8 cellular contexts compared by ENCODE assay signal in the genomic region with DNA sequence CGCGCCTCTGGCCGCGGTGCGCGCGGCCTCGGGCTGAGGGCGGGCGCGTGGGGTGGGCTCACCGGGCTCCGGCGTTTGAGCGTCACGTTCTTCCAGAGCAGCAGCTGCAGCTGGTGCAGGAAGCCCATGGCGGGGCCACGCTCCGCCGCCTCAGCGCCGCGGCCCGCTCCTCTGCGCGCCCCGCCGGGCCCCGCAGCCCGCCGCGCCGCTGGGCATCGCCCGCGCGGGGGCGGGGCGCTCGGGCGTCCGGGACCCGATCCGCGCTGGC. TPM values are rescaled to one million over a fixed set of nuclear protein-coding genes. Genes with fewer than 3 reads are reported as not detected.
DNase-seq lines count a peak whose midpoint lies in the region; ATAC-seq and TF ChIP-seq lines count a peak whose summit lies in the region.

TSS of gene ABCA2 (minus strand) at position 225 of the 268 bp plus-strand sequence. CDS start at position 128, 97 bp downstream.

- H3K9ac ChIP-seq in MM.1S (ENCODE audit: low read length): no peak within 1 kb of the TSS

- H3K9me3 ChIP-seq in BE2C (no peaks in the 10 kb centered on the region), MM.1S (replicated peaks; ENCODE audit: insufficient read depth, low read length) (no peaks in the 10 kb centered on the region), mucosa of descending colon (no peaks in the 10 kb centered on the region), vagina (no peaks in the 10 kb centered on the region)

- H4K20me1 ChIP-seq in MM.1S (ENCODE audit: insufficient read depth, low read length): no peaks in the 10 kb centered on the region

- H3K36me3 Mint-ChIP-seq in dendritic cell treated with granulocyte-macrophage colony-stimulating factor and Interleukin-4, amounts not matched to agents 40 ng/mL and 50 ng/mL, for 4 days (ENCODE audit: low read depth): peaks cover 16% of the 10 kb centered on the region

- peaks cover 8% of the 10 kb centered on the region for H3K27me3 Mint-ChIP-seq in dendritic cell treated with granulocyte-macrophage colony-stimulating factor and Interleukin-4, amounts not matched to agents 40 ng/mL and 50 ng/mL, for 4 days

- H3K4me1 ChIP-seq in BE2C: peaks cover 24% of the 10 kb centered on the region
- peaks cover 12% of the 10 kb centered on the region for H3K4me1 ChIP-seq in MM.1S (ENCODE audit: low read length)
- H3K4me1 ChIP-seq in mucosa of descending colon (ENCODE audit: low read depth): peaks cover 46% of the 10 kb centered on the region
- peaks cover 40% of the 10 kb centered on the region for H3K4me1 ChIP-seq in vagina
- no peaks in the 10 kb centered on the region for H3K4me1 ChIP-seq in foreskin keratinocyte

- H3K9me2 ChIP-seq in MM.1S (replicated peaks; ENCODE audit: insufficient read depth, low read length): no peaks in the 10 kb centered on the region

- TF ChIP-seq CTCF in BE2C (IDR thresholded peaks at IDR 0.05; ENCODE audit: low read depth, low read length) (no peak), MM.1S (IDR thresholded peaks at IDR 0.05; ENCODE audit: low read length) (no peak), mucosa of descending colon (IDR thresholded peaks at IDR 0.05) (no peak), vagina (IDR thresholded peaks at IDR 0.05) (no peak), foreskin keratinocyte (conservative IDR thresholded peaks at IDR 0.05) (no peak)

- H3K4me2 ChIP-seq in MM.1S (ENCODE audit: low read depth, low read length): peak within 1 kb of the TSS; percentile 99

- H3K4me3 ChIP-seq in BE2C (ENCODE audit: low read depth, low read length): peak within 1 kb of the TSS; percentile 61
- H3K4me3 ChIP-seq in MM.1S (ENCODE audit: low read length): peak within 1 kb of the TSS; percentile 65
- peak within 1 kb of the TSS; percentile 24 for H3K4me3 ChIP-seq in mucosa of descending colon
- H3K4me3 ChIP-seq in vagina: peak within 1 kb of the TSS; percentile 67 to 76

- DNase-seq in BE2C (no peak), MM.1S (no peak), mucosa of descending colon (no peak), vagina (ENCODE audit: extremely low spot score in 2 of 2) (no peak), KBM-7 (no peak), COLO668 (lab: John Stamatoyannopoulos, UW; ENCODE audit: unreplicated experiment) (no peak), foreskin keratinocyte (no peak)

- no peak for TF ChIP-seq POLR2A in vagina (IDR thresholded peaks at IDR 0.05)

- H3K27ac ChIP-seq in MM.1S (ENCODE audit: low read length) (no peak within 1 kb of the TSS), vagina (peak within 1 kb of the TSS; percentile 77), foreskin keratinocyte (no peak within 1 kb of the TSS)

- H3K4me1 Mint-ChIP-seq in dendritic cell treated with granulocyte-macrophage colony-stimulating factor and Interleukin-4, amounts not matched to agents 40 ng/mL and 50 ng/mL, for 4 days (ENCODE audit: low read depth): peaks cover 60% of the 10 kb centered on the region

- in situ Hi-C loops in KBM-7 (cut with MboI; ENCODE audit: low pct_unique_long_range_greater_than_20kb, low sequenced_read_pairs): no loop called here

- peaks cover 5% of the 10 kb centered on the region; the same call in 1 of the 2 replicates for H3F3A ChIP-seq in MM.1S (ENCODE audit: insufficient read depth, low read length)

- peak within 1 kb of the TSS; percentile 92 for H3K4me3 Mint-ChIP-seq in dendritic cell treated with granulocyte-macrophage colony-stimulating factor and Interleukin-4, amounts not matched to agents 40 ng/mL and 50 ng/mL, for 4 days

- no peaks in the 10 kb centered on the region for H3K36me3 ChIP-seq in BE2C
- H3K36me3 ChIP-seq in MM.1S (replicated peaks; ENCODE audit: insufficient read depth, low read length): no peaks in the 10 kb centered on the region
- H3K36me3 ChIP-seq in mucosa of descending colon (ENCODE audit: low read depth): no peaks in the 10 kb centered on the region
- no peaks in the 10 kb centered on the region for H3K36me3 ChIP-seq in vagina

- no peak for ATAC-seq in mucosa of descending colon
- ATAC-seq in foreskin keratinocyte: no peak

- no peaks in the 10 kb centered on the region for H3K79me2 ChIP-seq in MM.1S (ENCODE audit: low read length)

- H2AFZ ChIP-seq in MM.1S (ENCODE audit: low read length): peak within 1 kb of the TSS; percentile 90

- intact Hi-C loops in dendritic cell treated with granulocyte-macrophage colony-stimulating factor and Interleukin-4, amounts not matched to agents 40 ng/mL and 50 ng/mL, for 4 days (cut with micrococcal nuclease): no loop called here
- intact Hi-C loops in mucosa of descending colon (cut with DNase I, micrococcal nuclease): loop anchor here in 1 of 2 donors (5.0 kb wide), 1 partner anchor 241 kb away; no protein-coding TSS in a partner anchor
- intact Hi-C loops in vagina (cut with DNase I): loop anchor here (2.0 to 5.0 kb wide), 2 partner anchors 86 to 237 kb away; partner anchors contain the start of genes FBXW5 and TMEM141

- H3K27me3 ChIP-seq in BE2C (no peaks in the 10 kb centered on the region), MM.1S (replicated peaks; ENCODE audit: insufficient read depth, low read length) (peaks cover 60% of the 10 kb centered on the region), vagina (no peaks in the 10 kb centered on the region), foreskin keratinocyte (peaks cover 37% of the 10 kb centered on the region)

- H3K27ac Mint-ChIP-seq in dendritic cell treated with granulocyte-macrophage colony-stimulating factor and Interleukin-4, amounts not matched to agents 40 ng/mL and 50 ng/mL, for 4 days: peak within 1 kb of the TSS; percentile 90

- no peaks in the 10 kb centered on the region for H3K9me3 Mint-ChIP-seq in dendritic cell treated with granulocyte-macrophage colony-stimulating factor and Interleukin-4, amounts not matched to agents 40 ng/mL and 50 ng/mL, for 4 days

RNA-seq across cellular contexts. Expression of gene ABCA2, which starts in this region (rescaled TPM):
- polyA plus RNA-seq in BE2C (2012; ENCODE audit: insufficient read depth, insufficient read length, low read depth): 95.4 TPM
- total RNA-seq in mucosa of descending colon (10 to 100 TPM; 20.1 to 77.2 (median 48.0) TPM), vagina (44.0 TPM), foreskin keratinocyte (1.2 TPM in 2 replicates)
- 1.1 and 1.5 TPM in 2 replicates for polyA plus RNA-seq in foreskin keratinocyte
